Comparison of ENCODE assay signal across 13 cellular contexts in the genomic region with DNA sequence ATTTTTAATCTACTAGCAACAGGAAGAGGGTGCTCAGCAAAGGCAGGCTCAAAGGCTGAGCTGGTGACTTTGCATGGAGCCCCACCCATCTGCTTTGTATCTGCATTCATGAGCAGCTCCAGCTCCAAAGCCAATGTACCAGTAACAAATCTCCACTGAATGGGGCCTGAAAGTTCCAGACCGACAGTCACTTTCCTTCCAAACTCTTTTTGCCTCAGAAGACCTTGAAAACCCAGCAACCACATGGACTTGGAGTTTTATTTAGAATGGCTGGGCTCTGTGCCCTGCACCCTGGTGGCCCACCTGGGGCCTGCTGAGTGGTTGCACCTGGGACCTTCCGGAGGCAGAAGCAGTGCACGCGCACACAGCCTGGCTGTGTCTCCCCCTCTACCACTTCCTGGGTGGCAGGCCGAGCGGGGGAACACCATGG.
DNase-seq lines count a peak whose midpoint lies in the region; ATAC-seq, FAIRE-seq and TF ChIP-seq lines count a peak whose summit lies in the region.
"Had no signal": no experiment of that assay in that cellular context is flagged by ENCODE, and none has a peak within 500 bp of the region (broad histone marks: within the 10 kb centered on the region; RNA-seq: fewer than 3 reads in every experiment).

No MANE protein-coding gene starts in this region.

- H3K4me1 Mint-ChIP-seq in activated CD8-positive, alpha-beta memory T cell treated with anti-CD3 and anti-CD28 coated beads, Interleukin-2, amount 10 ng/mL, durations not matched to agents 7 days and 5 days = peaks cover 9% of the 10 kb centered on the region
- peaks cover 12% of the 10 kb centered on the region for H3K4me1 Mint-ChIP-seq in activated CD4-positive, alpha-beta T cell treated with anti-CD3 and anti-CD28 coated beads, Interleukin-2, amount 10 ng/mL, durations not matched to agents 24 days and 14 days
- H3K4me1 Mint-ChIP-seq in stimulated activated memory B cell treated with anti-CD40 and anti-IgM and Interleukin-4, amounts not matched to agents 10 μg/mL and 1 μg/mL and 100 μg/mL, for 72 hours = peaks cover 5% of the 10 kb centered on the region

- TF ChIP-seq POLR2A in K562 (conservative IDR thresholded peaks at IDR 0.05) = no peak

- no peaks in the 10 kb centered on the region for H3K79me2 ChIP-seq in K562 (ENCODE audit: control insufficient read depth, insufficient read depth, low read length)

- H3K4me3 Mint-ChIP-seq in activated CD8-positive, alpha-beta memory T cell treated with anti-CD3 and anti-CD28 coated beads, Interleukin-2, amount 10 ng/mL, durations not matched to agents 7 days and 5 days = no peak overlapping the region
- H3K4me3 Mint-ChIP-seq in activated CD4-positive, alpha-beta T cell treated with anti-CD3 and anti-CD28 coated beads, Interleukin-2, amount 10 ng/mL, durations not matched to agents 24 days and 14 days = peak overlapping the region; percentile 17
- H3K4me3 Mint-ChIP-seq in stimulated activated memory B cell treated with anti-CD40 and anti-IgM and Interleukin-4, amounts not matched to agents 10 μg/mL and 1 μg/mL and 100 μg/mL, for 72 hours = no peak overlapping the region

- H3K9me1 ChIP-seq in K562 (ENCODE audit: control insufficient read depth, insufficient read depth, low read length) = no peaks in the 10 kb centered on the region

- no peak overlapping the region for H2AFZ ChIP-seq in K562 (ENCODE audit: low read depth, low read length)

- no peak overlapping the region for H3K9ac ChIP-seq in K562 (ENCODE audit: insufficient read depth in 1 of 2, low read depth in 2 of 2, low read length in 2 of 2)

- H3K27me3 Mint-ChIP-seq in activated CD8-positive, alpha-beta memory T cell treated with anti-CD3 and anti-CD28 coated beads, Interleukin-2, amount 10 ng/mL, durations not matched to agents 7 days and 5 days = peaks cover 2% of the 10 kb centered on the region
- H3K27me3 Mint-ChIP-seq in activated CD4-positive, alpha-beta T cell treated with anti-CD3 and anti-CD28 coated beads, Interleukin-2, amount 10 ng/mL, durations not matched to agents 24 days and 14 days = no peaks in the 10 kb centered on the region
- H3K27me3 Mint-ChIP-seq in stimulated activated memory B cell treated with anti-CD40 and anti-IgM and Interleukin-4, amounts not matched to agents 10 μg/mL and 1 μg/mL and 100 μg/mL, for 72 hours = peaks cover 21% of the 10 kb centered on the region

- 6% methylated on average over 6 of the region's 6 CpGs for WGBS in K562 (ENCODE audit: insufficient coverage, low coverage, missing lambda C conversion rate)

- TF ChIP-seq CTCF in K562 (IDR thresholded peaks at IDR 0.05 in 2 of 3, conservative IDR thresholded peaks at IDR 0.05 in 1 of 3; ENCODE audit: insufficient read depth in 2 of 3, low read depth in 1 of 3, low read length in 3 of 3) = no peak

- TF ChIP-seq EP300 in K562 (IDR thresholded peaks at IDR 0.05; ENCODE audit: low read length) = no peak

- BruUV-seq in K562 (replicated peaks; lab: Mats Ljungman, UMichigan) = no TSS peak

- no peak for FAIRE-seq in K562 (lab: Jason Lieb, UNC)
- FAIRE-seq: A549, kidney, urothelium cell line had no signal

- no peak for TF ChIP-seq RAD21 in K562 (CRISPR knock-in tag; conservative IDR thresholded peaks at IDR 0.05 in 1 of 2, IDR thresholded peaks at IDR 0.05 in 1 of 2)

- no peak for ATAC-seq in activated CD8-positive, alpha-beta memory T cell treated with anti-CD3 and anti-CD28 coated beads, Interleukin-2, amount 10 ng/mL, durations not matched to agents 7 days and 5 days
- ATAC-seq in K562 (peak; percentile 60), HG03196 (IDR thresholded peaks at IDR 0.05; ENCODE audit: unreplicated experiment) (no peak), GM21737 (IDR thresholded peaks at IDR 0.05; ENCODE audit: unreplicated experiment) (no peak)
- peak; percentile 56 for ATAC-seq in stimulated activated memory B cell treated with anti-CD40 and anti-IgM and Interleukin-4, amounts not matched to agents 10 μg/mL and 1 μg/mL and 100 μg/mL, for 72 hours

- H3K4me2 ChIP-seq in K562 (ENCODE audit: insufficient read depth, low read length) = no peak overlapping the region
- H3K4me2 ChIP-seq: A549 had no signal

- CTCF ChIA-PET in activated CD8-positive, alpha-beta memory T cell treated with anti-CD3 and anti-CD28 coated beads, Interleukin-2, amount 10 ng/mL, durations not matched to agents 7 days and 5 days (lab: Charles Lee) = no interaction called here
- CTCF ChIA-PET in K562 (lab: Yijun Ruan, JAX; ENCODE audit: low intra/inter-chr PET ratio) = no interaction called here

- in situ Hi-C loops in K562 (cut with MboI) = no loop called here

- DNase-seq in activated CD8-positive, alpha-beta memory T cell treated with anti-CD3 and anti-CD28 coated beads for 24 hours = peak; percentile 66
- DNase-seq in activated CD8-positive, alpha-beta memory T cell treated with anti-CD3 and anti-CD28 coated beads, Interleukin-2, amount 10 ng/mL, durations not matched to agents 7 days and 5 days = no peak
- DNase-seq in activated CD4-positive, alpha-beta T cell treated with anti-CD3 and anti-CD28 coated beads, Interleukin-2, amount 10 ng/mL, durations not matched to agents 24 days and 14 days = peak; percentile 73
- DNase-seq in K562 (ENCODE audit: extremely low read depth in 1 of 4, low spot score in 3 of 4) = no peak
- DNase-seq in DMS 273 treated with DMSO at 0.1 percent for 48 hours (lab: John Stamatoyannopoulos, UW) = no peak
- DNase-seq: kidney, T1000 had no signal

- H3K27me3 ChIP-seq in K562 (ENCODE audit: control insufficient read depth in 2 of 2, insufficient read depth in 2 of 2, low read length in 2 of 2) = peaks cover 11 to 23% of the 10 kb centered on the region in 2 experiments
- H3K27me3 ChIP-seq: right atrium auricular region had no signal

- H3K27ac ChIP-seq in K562 (ENCODE audit: extremely low read depth, low read depth, low read length) = no peak overlapping the region
- H3K27ac ChIP-seq: A549, right atrium auricular region had no signal

- peaks cover 10% of the 10 kb centered on the region for H3K9me3 Mint-ChIP-seq in activated CD8-positive, alpha-beta memory T cell treated with anti-CD3 and anti-CD28 coated beads, Interleukin-2, amount 10 ng/mL, durations not matched to agents 7 days and 5 days (ENCODE audit: low read depth)
- H3K9me3 Mint-ChIP-seq in activated CD4-positive, alpha-beta T cell treated with anti-CD3 and anti-CD28 coated beads, Interleukin-2, amount 10 ng/mL, durations not matched to agents 24 days and 14 days = peaks cover 17% of the 10 kb centered on the region
- peaks cover 15% of the 10 kb centered on the region for H3K9me3 Mint-ChIP-seq in stimulated activated memory B cell treated with anti-CD40 and anti-IgM and Interleukin-4, amounts not matched to agents 10 μg/mL and 1 μg/mL and 100 μg/mL, for 72 hours

- no peak overlapping the region for H3K27ac Mint-ChIP-seq in activated CD8-positive, alpha-beta memory T cell treated with anti-CD3 and anti-CD28 coated beads, Interleukin-2, amount 10 ng/mL, durations not matched to agents 7 days and 5 days
- peak overlapping the region; percentile 21 for H3K27ac Mint-ChIP-seq in activated CD4-positive, alpha-beta T cell treated with anti-CD3 and anti-CD28 coated beads, Interleukin-2, amount 10 ng/mL, durations not matched to agents 24 days and 14 days
- no peak overlapping the region for H3K27ac Mint-ChIP-seq in stimulated activated memory B cell treated with anti-CD40 and anti-IgM and Interleukin-4, amounts not matched to agents 10 μg/mL and 1 μg/mL and 100 μg/mL, for 72 hours

- no peaks in the 10 kb centered on the region for H4K20me1 ChIP-seq in K562 (replicated peaks; ENCODE audit: control insufficient read depth, insufficient read depth, low read length)

- H3K9me3 ChIP-seq in K562 (replicated peaks; ENCODE audit: control insufficient read depth, insufficient read depth, low read depth, low read length) = no peaks in the 10 kb centered on the region; the same call in 1 of the 2 replicates

- POLR2A ChIA-PET in K562 (lab: Yijun Ruan, JAX) = interaction anchor here (0.9 to 1.0 kb wide), 2 partner anchors 13 to 67 kb away, joined by 3 read pairs; no protein-coding TSS in a partner anchor

- no peaks in the 10 kb centered on the region for H3K4me1 ChIP-seq in K562 (replicated peaks in 1 of 2; ENCODE audit: control insufficient read depth in 2 of 2, insufficient read depth in 2 of 2, low read length in 2 of 2)
- H3K4me1 ChIP-seq: right atrium auricular region had no signal

- no peaks in the 10 kb centered on the region for H3K36me3 ChIP-seq in K562 (ENCODE audit: control insufficient read depth, insufficient read depth, low read length)
- H3K36me3 ChIP-seq: right atrium auricular region had no signal

- H3K4me3 ChIP-seq in K562 = no peak overlapping the region
- H3K4me3 ChIP-seq: A549, right atrium auricular region had no signal

- H3K36me3 Mint-ChIP-seq in activated CD8-positive, alpha-beta memory T cell treated with anti-CD3 and anti-CD28 coated beads, Interleukin-2, amount 10 ng/mL, durations not matched to agents 7 days and 5 days = peaks cover 2% of the 10 kb centered on the region
- H3K36me3 Mint-ChIP-seq in activated CD4-positive, alpha-beta T cell treated with anti-CD3 and anti-CD28 coated beads, Interleukin-2, amount 10 ng/mL, durations not matched to agents 24 days and 14 days (ENCODE audit: low read depth) = peaks cover 2% of the 10 kb centered on the region
- peaks cover 5% of the 10 kb centered on the region for H3K36me3 Mint-ChIP-seq in stimulated activated memory B cell treated with anti-CD40 and anti-IgM and Interleukin-4, amounts not matched to agents 10 μg/mL and 1 μg/mL and 100 μg/mL, for 72 hours

- intact Hi-C loops in activated CD4-positive, alpha-beta T cell treated with anti-CD3 and anti-CD28 coated beads, Interleukin-2, amount 10 ng/mL, durations not matched to agents 24 days and 14 days (cut with micrococcal nuclease) = no loop called here
- intact Hi-C loops in K562 (cut with micrococcal nuclease) = no loop called here

TF ChIP-seq in K562, 482 proteins besides CTCF, POLR2A, EP300 and RAD21:
- TF ChIP-seq PREB (CRISPR knock-in tag; IDR thresholded peaks at IDR 0.05) = 0 out of 2 replicates have a peak, but pooled peaks have one; percentile 29
- no peak for TF ChIP-seq DDX20 (tag; IDR thresholded peaks at IDR 0.05; ENCODE audit: low read depth)

Comparison
In these comparisons a context has a peak if more than half of its experiments do, and no peak if none do; other contexts are left out.
1. DNase-seq: peak in activated CD8-positive, alpha-beta memory T cell treated with anti-CD3 and anti-CD28 coated beads for 24 hours (single experiment) and activated CD4-positive, alpha-beta T cell treated with anti-CD3 and anti-CD28 coated beads, Interleukin-2, amount 10 ng/mL, durations not matched to agents 24 days and 14 days (single experiment); none in activated CD8-positive, alpha-beta memory T cell treated with anti-CD3 and anti-CD28 coated beads, Interleukin-2, amount 10 ng/mL, durations not matched to agents 7 days and 5 days (single experiment), K562 (0 of 4) and DMS 273 treated with DMSO at 0.1 percent for 48 hours (single experiment).
2. ATAC-seq: peak in K562 (single experiment) and stimulated activated memory B cell treated with anti-CD40 and anti-IgM and Interleukin-4, amounts not matched to agents 10 μg/mL and 1 μg/mL and 100 μg/mL, for 72 hours (single experiment); none in activated CD8-positive, alpha-beta memory T cell treated with anti-CD3 and anti-CD28 coated beads, Interleukin-2, amount 10 ng/mL, durations not matched to agents 7 days and 5 days (single experiment), HG03196 (single experiment) and GM21737 (single experiment).